15 cellular contexts compared by ENCODE assay signal in the genomic region with DNA sequence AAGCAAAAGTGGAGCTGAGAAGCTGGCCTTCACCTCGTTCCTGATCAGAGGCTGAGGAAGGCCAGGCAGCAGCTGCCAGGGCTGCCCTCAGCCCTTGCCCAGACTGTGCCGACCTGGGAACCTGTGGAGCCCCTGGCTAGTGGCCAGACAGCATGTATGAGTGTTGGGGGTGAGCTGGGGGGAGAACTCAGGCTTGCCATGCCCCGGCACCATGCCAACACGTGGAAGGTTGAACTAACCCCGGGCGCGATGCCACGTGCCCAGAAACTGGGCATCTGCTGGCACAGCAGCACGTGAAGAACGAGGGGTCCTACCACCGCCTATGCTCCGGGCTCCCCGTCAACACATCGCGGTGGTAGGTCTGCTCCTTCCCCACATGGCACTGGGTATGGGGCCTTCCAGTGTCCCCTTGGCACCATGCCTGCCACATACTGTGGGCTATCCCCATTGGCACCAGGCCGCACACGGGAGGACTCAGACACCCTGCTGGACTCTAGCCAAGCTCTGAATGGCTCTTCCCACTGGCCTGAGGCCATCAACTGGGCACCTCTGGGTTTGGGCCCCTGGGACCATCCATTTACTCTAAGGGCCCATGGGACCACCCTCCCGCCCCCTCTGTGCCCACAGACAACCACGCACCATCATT.
DNase-seq lines count a peak whose midpoint lies in the region; ATAC-seq and TF ChIP-seq lines count a peak whose summit lies in the region.
"Had no signal": no experiment of that assay in that cellular context is flagged by ENCODE, and none has a peak within 500 bp of the region (broad histone marks: within the 10 kb centered on the region; RNA-seq: fewer than 3 reads in every experiment).

No MANE protein-coding gene starts in this region.

- H3K4me3 ChIP-seq in upper lobe of left lung, result no peak overlapping the region
- H3K4me3 ChIP-seq: left lung, PC-9, testis had no signal

- no peaks in the 10 kb centered on the region for H3K27me3 ChIP-seq in upper lobe of left lung
- H3K27me3 ChIP-seq: left lung, testis had no signal

- peak overlapping the region in 3 of 4 donors; percentile 70 to 83 (median 78) for H3K27ac ChIP-seq in upper lobe of left lung
- H3K27ac ChIP-seq: PC-9, testis had no signal

- H3K36me3 ChIP-seq in upper lobe of left lung, result no peaks in the 10 kb centered on the region
- H3K36me3 ChIP-seq: left lung had no signal

- TF ChIP-seq EP300 in upper lobe of left lung (IDR thresholded peaks at IDR 0.05), result no peak

- no peaks in the 10 kb centered on the region for H3K9me3 ChIP-seq in upper lobe of left lung
- H3K9me3 ChIP-seq: left lung, testis had no signal

- no peak for TF ChIP-seq POLR2A in upper lobe of left lung (IDR thresholded peaks at IDR 0.05)

- ATAC-seq in Right ventricle myocardium inferior, result peak; percentile 17
- ATAC-seq in left cardiac atrium, result no peak
- ATAC-seq in upper lobe of left lung (ENCODE audit: low FRiP score in 2 of 2), result no peak
- ATAC-seq in HG03571 (IDR thresholded peaks at IDR 0.05; ENCODE audit: unreplicated experiment), result no peak
- ATAC-seq: left lung had no signal

- TF ChIP-seq CTCF in upper lobe of left lung (IDR thresholded peaks at IDR 0.05), result no peak

- peaks cover 19 to 60% (median 40%) of the 10 kb centered on the region in 4 donors for H3K4me1 ChIP-seq in upper lobe of left lung
- H3K4me1 ChIP-seq: testis had no signal

- DNase-seq in Right ventricle myocardium inferior (ENCODE audit: missing footprints) (no peak), left cardiac atrium (no peak), RPMI8226 (peak; percentile 52), kidney tubule cell (ENCODE audit: low spot score) (peak; percentile 28), upper lobe of left lung (no peak), islet precursor cell (no peak), mucosa of gallbladder (ENCODE audit: low spot score) (no peak)
- DNase-seq: GF-D8; left lung; natural killer cell; NCI-H2227 treated with DMSO at 0.1 percent for 48 hours; PC-9; stimulated activated CD4-positive, alpha-beta T cell treated with anti-CD3 and anti-CD28 coated beads, Interleukin-1b, Interleukin-23, amount 100 ng/mL, for 48 hours; testis had no signal

- 82 to 84% methylated on average over 12 to 19 of the region's 19 CpGs for WGBS in upper lobe of left lung, 2 donors

- intact Hi-C loops in Right ventricle myocardium inferior (cut with DNase I), result no loop called here
- intact Hi-C loops in left cardiac atrium (cut with DNase I), result no loop called here

Comparison
In these comparisons a context has a peak if more than half of its experiments do, and no peak if none do; other contexts are left out.
1. DNase-seq: peak in RPMI8226 (single experiment) and kidney tubule cell (single experiment); none in Right ventricle myocardium inferior (single experiment), left cardiac atrium (single experiment), upper lobe of left lung (0 of 2), islet precursor cell (single experiment) and mucosa of gallbladder (single experiment).